33 cellular contexts compared by ENCODE assay signal in the genomic region with DNA sequence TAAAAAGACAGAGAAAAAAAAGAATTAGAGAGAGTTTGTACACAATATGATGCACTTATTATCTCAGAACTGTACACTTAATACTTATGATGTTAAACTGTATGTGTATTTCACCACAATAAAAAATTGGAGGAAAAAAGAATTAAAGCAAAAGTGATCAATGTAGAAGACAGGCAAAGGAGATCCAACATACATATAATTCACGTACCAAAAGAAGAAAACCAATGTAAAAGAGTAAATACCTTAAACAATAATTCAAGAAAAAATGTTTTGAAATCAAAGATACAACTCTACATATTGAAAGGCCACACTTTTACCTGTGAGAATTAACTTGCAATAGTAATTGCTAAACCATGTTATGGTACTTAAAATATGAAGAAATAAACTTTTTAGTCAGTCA.
DNase-seq lines count a peak whose midpoint lies in the region; ATAC-seq, FAIRE-seq and TF ChIP-seq lines count a peak whose summit lies in the region.
"Had no signal": no experiment of that assay in that cellular context is flagged by ENCODE, and none has a peak within 500 bp of the region (broad histone marks: within the 10 kb centered on the region; RNA-seq: fewer than 3 reads in every experiment).

No MANE protein-coding gene starts in this region.

- POLR2A ChIA-PET in HEK293 (lab: Yijun Ruan, JAX), result no interaction called here

- no peaks in the 10 kb centered on the region for H3K4me1 ChIP-seq in HEK293 (ENCODE audit: control insufficient read depth, insufficient read depth, low read length)
- H3K4me1 ChIP-seq in OCI-LY3 (ENCODE audit: low read length), result peaks cover 12% of the 10 kb centered on the region
- H3K4me1 ChIP-seq: A549, BE2C, Caco-2 had no signal

- CTCF ChIA-PET in HEK293 (lab: Yijun Ruan, JAX), result interaction anchor here (0.8 kb wide), 1 partner anchor 29 kb away, joined by 3 read pairs; no protein-coding TSS in a partner anchor

- no peaks in the 10 kb centered on the region for H4K20me1 ChIP-seq in OCI-LY3 (ENCODE audit: insufficient read depth, low read length)
- H4K20me1 ChIP-seq: BLaER1; BLaER1 treated with 17β-estradiol and CSF1 and Interleukin-3, amounts not matched to agents 10 nM and 100 nM had no signal

- H3K4me2 ChIP-seq in OCI-LY3 (ENCODE audit: low read length), result 0 out of 2 replicates have a peak overlapping the region, but pooled peaks have one; percentile 12
- H3K4me2 ChIP-seq: A549; BLaER1; BLaER1 treated with 17β-estradiol and CSF1 and Interleukin-3, amounts not matched to agents 10 nM and 100 nM had no signal

- H3K9ac ChIP-seq in OCI-LY3 (ENCODE audit: low read length), result no peak overlapping the region
- H3K9ac ChIP-seq: BLaER1; BLaER1 treated with 17β-estradiol and CSF1 and Interleukin-3, amounts not matched to agents 10 nM and 100 nM had no signal

- H3K4me3 ChIP-seq in HEK293 (ENCODE audit: low read depth, low read length) (no peak overlapping the region), OCI-LY3 (ENCODE audit: low read length) (no peak overlapping the region)
- H3K4me3 ChIP-seq: A549; BLaER1; BLaER1 treated with 17β-estradiol and CSF1 and Interleukin-3, amounts not matched to agents 10 nM and 100 nM had no signal

- FAIRE-seq in TTC549 (lab: Jason Lieb, UNC), result peak; percentile 74
- FAIRE-seq: A204.1, A549, D721Med had no signal

- H2AFZ ChIP-seq in OCI-LY3 (ENCODE audit: low read depth, low read length), result no peak overlapping the region

- H3K27ac ChIP-seq in HEK293 (ENCODE audit: extremely low read depth, low read depth, low read length), result no peak overlapping the region
- H3K27ac ChIP-seq in OCI-LY3 (ENCODE audit: low read length), result peak overlapping the region; percentile 9
- H3K27ac ChIP-seq: 22Rv1; A549; BLaER1; BLaER1 treated with 17β-estradiol and CSF1 and Interleukin-3, amounts not matched to agents 10 nM and 100 nM; C4-2B had no signal

- DNase-seq in NCI-H1930 (lab: John Stamatoyannopoulos, UW) (no peak), NCI-H2107 treated with DMSO at 0.1 percent for 48 hours (lab: John Stamatoyannopoulos, UW; ENCODE audit: unreplicated experiment) (no peak)
- DNase-seq: 8988T; ACHN; AML-193; BE2C; C1 segment of cervical spinal cord; Caco-2; Calu3; CD4-positive, alpha-beta memory T cell; CD4-positive, alpha-beta T cell; CD4-positive, CD25-positive, alpha-beta regulatory T cell; CD8-positive, alpha-beta memory T cell; CD8-positive, alpha-beta T cell; COR-L47; DMS 273 treated with DMSO at 0.1 percent for 48 hours; DMS153; DMS53; DMS79; DMS79 treated with DMSO at 0.1 percent for 48 hours; DND-41; EL had no signal

- TF ChIP-seq CTCF in HEK293 (tag by site-specific recombination; IDR thresholded peaks at IDR 0.05) (no peak), OCI-LY3 (IDR thresholded peaks at IDR 0.05; ENCODE audit: low read depth, low read length) (no peak)

- H3K36me3 ChIP-seq in HEK293 (ENCODE audit: control insufficient read depth in 2 of 2, insufficient read depth in 1 of 2, low read length in 2 of 2) (no peaks in the 10 kb centered on the region), OCI-LY3 (replicated peaks; ENCODE audit: low read depth, low read length) (peaks cover 6% of the 10 kb centered on the region)
- H3K36me3 ChIP-seq: BE2C had no signal

- no peak for ATAC-seq in GM18858 (IDR thresholded peaks at IDR 0.05; ENCODE audit: unreplicated experiment)
- ATAC-seq: A549; CD8-positive, alpha-beta T cell had no signal

- no peaks in the 10 kb centered on the region for H3K9me3 ChIP-seq in HEK293 (ENCODE audit: control insufficient read depth, insufficient read depth, low read depth, low read length)
- peaks cover 16% of the 10 kb centered on the region; the same call in 1 of the 2 replicates for H3K9me3 ChIP-seq in OCI-LY3 (ENCODE audit: insufficient read depth, low read length)
- H3K9me3 ChIP-seq: BE2C had no signal

- H3K27me3 ChIP-seq in OCI-LY3 (ENCODE audit: low read depth, low read length), result 0 out of 2 replicates have a peak, but pooled peaks cover 4% of the 10 kb centered on the region
- H3K27me3 ChIP-seq: BE2C; BLaER1; BLaER1 treated with 17β-estradiol and CSF1 and Interleukin-3, amounts not matched to agents 10 nM and 100 nM had no signal

- H3K79me2 ChIP-seq in OCI-LY3 (ENCODE audit: low read length), result no peaks in the 10 kb centered on the region

TF ChIP-seq in HEK293, 187 proteins besides CTCF, POLR2A, EP300 and RAD21:
- TF ChIP-seq, protein P1, sequence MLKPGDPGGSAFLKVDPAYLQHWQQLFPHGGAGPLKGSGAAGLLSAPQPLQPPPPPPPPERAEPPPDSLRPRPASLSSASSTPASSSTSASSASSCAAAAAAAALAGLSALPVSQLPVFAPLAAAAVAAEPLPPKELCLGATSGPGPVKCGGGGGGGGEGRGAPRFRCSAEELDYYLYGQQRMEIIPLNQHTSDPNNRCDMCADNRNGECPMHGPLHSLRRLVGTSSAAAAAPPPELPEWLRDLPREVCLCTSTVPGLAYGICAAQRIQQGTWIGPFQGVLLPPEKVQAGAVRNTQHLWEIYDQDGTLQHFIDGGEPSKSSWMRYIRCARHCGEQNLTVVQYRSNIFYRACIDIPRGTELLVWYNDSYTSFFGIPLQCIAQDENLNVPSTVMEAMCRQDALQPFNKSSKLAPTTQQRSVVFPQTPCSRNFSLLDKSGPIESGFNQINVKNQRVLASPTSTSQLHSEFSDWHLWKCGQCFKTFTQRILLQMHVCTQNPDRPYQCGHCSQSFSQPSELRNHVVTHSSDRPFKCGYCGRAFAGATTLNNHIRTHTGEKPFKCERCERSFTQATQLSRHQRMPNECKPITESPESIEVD (tag by site-specific recombination; IDR thresholded peaks at IDR 0.05), result no peak
- TF ChIP-seq ZNF473 (tag by site-specific recombination; IDR thresholded peaks at IDR 0.05) (no peak), ZNF624 (tag by site-specific recombination; IDR thresholded peaks at IDR 0.05) (no peak), SCRT1 (tag by site-specific recombination; IDR thresholded peaks at IDR 0.05; ENCODE audit: borderline replicate concordance) (no peak), ZNF133 (tag by site-specific recombination; IDR thresholded peaks at IDR 0.05) (peak; percentile 91)
TF ChIP-seq in HEK293: peak in this region for 1.
